Comparison of ENCODE assay signal across 8 cellular contexts in the genomic region with DNA sequence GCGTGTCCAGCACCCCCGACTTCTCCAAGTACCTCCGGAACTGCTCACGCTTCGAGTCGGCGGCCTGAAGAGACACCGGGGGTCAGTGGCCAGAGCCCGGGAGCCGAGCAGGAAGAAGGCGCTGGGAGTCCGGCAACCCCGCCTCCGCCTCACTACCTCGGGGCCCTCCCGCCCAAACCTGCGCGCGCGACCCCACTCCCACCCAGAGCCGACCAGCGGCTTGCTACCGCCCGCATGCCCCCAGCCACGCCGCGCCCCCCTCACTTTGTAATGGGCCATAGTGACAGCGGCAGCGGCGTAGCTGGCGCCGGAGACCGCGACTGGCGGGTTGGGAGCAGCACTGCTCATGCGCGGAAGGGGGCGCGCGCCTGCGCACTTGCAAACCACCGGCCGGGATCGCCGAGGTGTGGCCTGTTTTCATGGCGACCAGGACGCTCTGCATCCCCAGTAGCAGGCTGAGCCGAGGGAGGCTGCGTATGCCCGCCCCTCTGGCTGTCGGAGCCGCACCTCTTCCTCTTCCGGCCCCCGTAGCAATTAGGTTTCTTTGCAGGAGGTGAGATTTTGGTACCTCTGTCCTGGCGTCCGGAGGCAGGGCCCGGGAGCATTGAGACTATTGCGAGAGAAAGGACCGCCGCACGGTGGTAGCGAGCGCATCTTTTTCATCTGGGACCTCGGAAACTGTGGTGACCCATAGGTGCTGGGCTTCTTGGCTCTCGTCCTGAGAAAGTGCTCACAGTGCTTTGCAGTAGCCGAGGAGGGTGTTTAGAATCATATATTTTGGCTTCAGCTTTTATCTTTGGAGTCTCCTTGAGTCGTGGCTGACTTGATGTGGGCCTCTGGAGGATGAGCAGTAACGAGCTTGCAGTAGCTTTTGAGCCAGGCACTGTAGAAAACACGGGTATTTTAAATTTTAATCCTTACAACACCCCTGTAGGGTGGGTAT.
DNase-seq lines count a peak whose midpoint lies in the region; ATAC-seq lines count a peak whose summit lies in the region.

A gene with protein sequence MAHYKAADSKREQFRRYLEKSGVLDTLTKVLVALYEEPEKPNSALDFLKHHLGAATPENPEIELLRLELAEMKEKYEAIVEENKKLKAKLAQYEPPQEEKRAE (minus strand): TSS at position 322 of the 943 bp plus-strand sequence. CDS start 43 bp downstream, at position 279.

- H3K36me3 Mint-ChIP-seq in central memory CD8-positive, alpha-beta T cell (ENCODE audit: insufficient read depth): peaks cover 13% of the 10 kb centered on the region

- DNase-seq in AG08396 (ENCODE audit: low spot score): peak; percentile 100
- peak; percentile 91 for DNase-seq in NCI-H345 treated with DMSO at 0.1 percent for 48 hours (lab: John Stamatoyannopoulos, UW; ENCODE audit: unreplicated experiment)
- peak; percentile 88 to 95 (median 94) for DNase-seq in activated CD4-positive, CD25-positive, alpha-beta regulatory T cell (lab: John Stamatoyannopoulos, UW)
- peak; percentile 94 to 97 for DNase-seq in central memory CD8-positive, alpha-beta T cell (ENCODE audit: low spot score in 2 of 2)
- DNase-seq in iris pigment epithelial cell (ENCODE audit: low read depth): peak; percentile 95
- peak; percentile 92 to 95 for DNase-seq in stimulated activated CD4-positive, alpha-beta T cell treated with anti-CD3 and anti-CD28 coated beads, Interleukin-12 subunit alpha, Interleukin-12 subunit beta, amount 100 ng/mL, for 24 hours (ENCODE audit: low read depth in 2 of 2)

- peak within 1 kb of the TSS; percentile 82 for H3K27ac Mint-ChIP-seq in central memory CD8-positive, alpha-beta T cell (ENCODE audit: low read depth)

- ATAC-seq in GM19023 (IDR thresholded peaks at IDR 0.05; ENCODE audit: unreplicated experiment) (peak; percentile 98), HG03280 (IDR thresholded peaks at IDR 0.05; ENCODE audit: unreplicated experiment) (peak; percentile 98)
- peak; percentile 100 for ATAC-seq in central memory CD8-positive, alpha-beta T cell (replicated peaks; ENCODE audit: extremely low read depth, poor library complexity, severe bottlenecking)

- H3K9me3 Mint-ChIP-seq in central memory CD8-positive, alpha-beta T cell: no peaks in the 10 kb centered on the region

- peak within 1 kb of the TSS; percentile 83 for H3K4me3 Mint-ChIP-seq in central memory CD8-positive, alpha-beta T cell

- H3K27me3 Mint-ChIP-seq in central memory CD8-positive, alpha-beta T cell: no peaks in the 10 kb centered on the region

- H3K4me1 Mint-ChIP-seq in central memory CD8-positive, alpha-beta T cell: peaks cover 32% of the 10 kb centered on the region

Comparison
In these comparisons a context has a peak if more than half of its experiments do, and no peak if none do; other contexts are left out.
1. Peak in every context shown above with its lines: DNase-seq and ATAC-seq.